Comparison of ENCODE assay signal across 2 cellular contexts in the genomic region with DNA sequence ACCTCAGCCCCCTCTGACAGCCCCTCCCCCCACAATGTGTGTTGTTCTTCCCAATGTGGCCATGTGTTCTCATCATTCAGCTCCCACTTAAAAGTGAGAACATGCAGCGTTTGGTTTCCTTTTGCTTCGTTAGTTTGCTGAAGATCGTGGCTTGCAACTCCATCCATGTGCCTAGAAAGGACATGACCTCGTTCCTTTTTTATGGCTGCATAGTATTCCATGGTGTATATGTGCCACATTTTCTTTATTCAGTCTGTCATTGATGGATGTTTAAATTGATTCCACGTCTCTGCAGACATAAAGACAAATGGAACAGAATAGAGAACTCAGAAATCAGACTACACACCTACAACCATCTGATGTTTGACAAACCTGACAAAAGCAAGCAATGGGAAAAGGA.
TF ChIP-seq lines count a peak whose summit lies in the region.

No MANE protein-coding gene starts in this region.

TF ChIP-seq in A549, 52 proteins besides CTCF, POLR2A, EP300 and RAD21:
- TF ChIP-seq, protein P1, sequence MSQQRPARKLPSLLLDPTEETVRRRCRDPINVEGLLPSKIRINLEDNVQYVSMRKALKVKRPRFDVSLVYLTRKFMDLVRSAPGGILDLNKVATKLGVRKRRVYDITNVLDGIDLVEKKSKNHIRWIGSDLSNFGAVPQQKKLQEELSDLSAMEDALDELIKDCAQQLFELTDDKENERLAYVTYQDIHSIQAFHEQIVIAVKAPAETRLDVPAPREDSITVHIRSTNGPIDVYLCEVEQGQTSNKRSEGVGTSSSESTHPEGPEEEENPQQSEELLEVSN (IDR thresholded peaks at IDR 0.05; ENCODE audit: borderline replicate concordance, low read depth), result no peak
- TF ChIP-seq RFX5 (IDR thresholded peaks at IDR 0.05) (no peak), HDAC2 (IDR thresholded peaks at IDR 0.05) (no peak), FOSB (CRISPR knock-in tag; IDR thresholded peaks at IDR 0.05) (no peak), CHD4 (IDR thresholded peaks at IDR 0.05; ENCODE audit: borderline replicate concordance) (no peak), ZFP36 (IDR thresholded peaks at IDR 0.05; ENCODE audit: borderline replicate concordance, partially characterized antibody) (no peak), NFE2L2 (conservative IDR thresholded peaks at IDR 0.05; ENCODE audit: low read length) (no peak), TFCP2L1 (CRISPR knock-in tag; IDR thresholded peaks at IDR 0.05) (no peak), EHF (CRISPR knock-in tag; IDR thresholded peaks at IDR 0.05) (no peak), PHF8 (IDR thresholded peaks at IDR 0.05; ENCODE audit: borderline replicate concordance, low read depth) (no peak), CBX8 (IDR thresholded peaks at IDR 0.05) (no peak), FOSL2 (IDR thresholded peaks at IDR 0.05) (no peak), FOSL2 (CRISPR knock-in tag; IDR thresholded peaks at IDR 0.05) (no peak), ZC3H11A (IDR thresholded peaks at IDR 0.05) (no peak), KDM1A (IDR thresholded peaks at IDR 0.05; ENCODE audit: low read depth) (no peak), RCOR1 (IDR thresholded peaks at IDR 0.05; ENCODE audit: low read depth, low read length) (no peak), EHMT2 (IDR thresholded peaks at IDR 0.05; ENCODE audit: low read depth) (no peak), TP53 (CRISPR knock-in tag; IDR thresholded peaks at IDR 0.05) (no peak)
- TF ChIP-seq, protein P2, sequence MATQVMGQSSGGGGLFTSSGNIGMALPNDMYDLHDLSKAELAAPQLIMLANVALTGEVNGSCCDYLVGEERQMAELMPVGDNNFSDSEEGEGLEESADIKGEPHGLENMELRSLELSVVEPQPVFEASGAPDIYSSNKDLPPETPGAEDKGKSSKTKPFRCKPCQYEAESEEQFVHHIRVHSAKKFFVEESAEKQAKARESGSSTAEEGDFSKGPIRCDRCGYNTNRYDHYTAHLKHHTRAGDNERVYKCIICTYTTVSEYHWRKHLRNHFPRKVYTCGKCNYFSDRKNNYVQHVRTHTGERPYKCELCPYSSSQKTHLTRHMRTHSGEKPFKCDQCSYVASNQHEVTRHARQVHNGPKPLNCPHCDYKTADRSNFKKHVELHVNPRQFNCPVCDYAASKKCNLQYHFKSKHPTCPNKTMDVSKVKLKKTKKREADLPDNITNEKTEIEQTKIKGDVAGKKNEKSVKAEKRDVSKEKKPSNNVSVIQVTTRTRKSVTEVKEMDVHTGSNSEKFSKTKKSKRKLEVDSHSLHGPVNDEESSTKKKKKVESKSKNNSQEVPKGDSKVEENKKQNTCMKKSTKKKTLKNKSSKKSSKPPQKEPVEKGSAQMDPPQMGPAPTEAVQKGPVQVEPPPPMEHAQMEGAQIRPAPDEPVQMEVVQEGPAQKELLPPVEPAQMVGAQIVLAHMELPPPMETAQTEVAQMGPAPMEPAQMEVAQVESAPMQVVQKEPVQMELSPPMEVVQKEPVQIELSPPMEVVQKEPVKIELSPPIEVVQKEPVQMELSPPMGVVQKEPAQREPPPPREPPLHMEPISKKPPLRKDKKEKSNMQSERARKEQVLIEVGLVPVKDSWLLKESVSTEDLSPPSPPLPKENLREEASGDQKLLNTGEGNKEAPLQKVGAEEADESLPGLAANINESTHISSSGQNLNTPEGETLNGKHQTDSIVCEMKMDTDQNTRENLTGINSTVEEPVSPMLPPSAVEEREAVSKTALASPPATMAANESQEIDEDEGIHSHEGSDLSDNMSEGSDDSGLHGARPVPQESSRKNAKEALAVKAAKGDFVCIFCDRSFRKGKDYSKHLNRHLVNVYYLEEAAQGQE (IDR thresholded peaks at IDR 0.05), result no peak
- TF ChIP-seq, protein P3, sequence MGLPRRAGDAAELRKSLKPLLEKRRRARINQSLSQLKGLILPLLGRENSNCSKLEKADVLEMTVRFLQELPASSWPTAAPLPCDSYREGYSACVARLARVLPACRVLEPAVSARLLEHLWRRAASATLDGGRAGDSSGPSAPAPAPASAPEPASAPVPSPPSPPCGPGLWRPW (IDR thresholded peaks at IDR 0.05), result no peak
- TF ChIP-seq, protein P4, sequence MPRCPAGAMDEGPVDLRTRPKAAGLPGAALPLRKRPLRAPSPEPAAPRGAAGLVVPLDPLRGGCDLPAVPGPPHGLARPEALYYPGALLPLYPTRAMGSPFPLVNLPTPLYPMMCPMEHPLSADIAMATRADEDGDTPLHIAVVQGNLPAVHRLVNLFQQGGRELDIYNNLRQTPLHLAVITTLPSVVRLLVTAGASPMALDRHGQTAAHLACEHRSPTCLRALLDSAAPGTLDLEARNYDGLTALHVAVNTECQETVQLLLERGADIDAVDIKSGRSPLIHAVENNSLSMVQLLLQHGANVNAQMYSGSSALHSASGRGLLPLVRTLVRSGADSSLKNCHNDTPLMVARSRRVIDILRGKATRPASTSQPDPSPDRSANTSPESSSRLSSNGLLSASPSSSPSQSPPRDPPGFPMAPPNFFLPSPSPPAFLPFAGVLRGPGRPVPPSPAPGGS (IDR thresholded peaks at IDR 0.05), result no peak

TF ChIP-seq in endothelial cell of umbilical vein, 7 proteins besides CTCF, POLR2A, EP300 and RAD21 (continued from another document):
- TF ChIP-seq, protein P5, sequence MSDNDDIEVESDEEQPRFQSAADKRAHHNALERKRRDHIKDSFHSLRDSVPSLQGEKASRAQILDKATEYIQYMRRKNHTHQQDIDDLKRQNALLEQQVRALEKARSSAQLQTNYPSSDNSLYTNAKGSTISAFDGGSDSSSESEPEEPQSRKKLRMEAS (IDR thresholded peaks at IDR 0.05; ENCODE audit: insufficient read depth, insufficient read length), result no peak
- TF ChIP-seq FOS (IDR thresholded peaks at IDR 0.05; ENCODE audit: borderline replicate concordance, insufficient read depth, low read length) (no peak), MYC (IDR thresholded peaks at IDR 0.05; ENCODE audit: low read depth, low read length) (no peak), JUN (IDR thresholded peaks at IDR 0.05; ENCODE audit: borderline replicate concordance, insufficient read depth, insufficient read length, low read depth) (no peak), POLR2AphosphoS5 (IDR thresholded peaks at IDR 0.05; ENCODE audit: insufficient read depth, low read depth, low read length) (no peak), EZH2 (IDR thresholded peaks at IDR 0.05; ENCODE audit: borderline replicate concordance, low read depth, low read length, severe bottlenecking) (no peak)
